1 cellular context compared by ENCODE assay signal in genomic region chr9:92147030-92147853, GRCh38.
TF ChIP-seq lines count a peak whose summit lies in the region.

No MANE protein-coding gene starts in this region.

TF ChIP-seq in K562, 482 proteins besides CTCF, POLR2A, EP300 and RAD21 (continued from another document and continues in another):
- TF ChIP-seq ATF6 (CRISPR knock-in tag; IDR thresholded peaks at IDR 0.05) (no peak), SIN3A (IDR thresholded peaks at IDR 0.05; ENCODE audit: borderline replicate concordance in 2 of 2, control insufficient read depth in 1 of 2, low read depth in 2 of 2, low read length in 2 of 2) (no peak; a peak in 1 of 4 replicates), WHSC1 (IDR thresholded peaks at IDR 0.05; ENCODE audit: low read length) (no peak), ZNF561 (CRISPR knock-in tag; conservative IDR thresholded peaks at IDR 0.05) (no peak), SMARCC2 (IDR thresholded peaks at IDR 0.05; ENCODE audit: low read depth) (peak; percentile 50; the same call in 1 of the 2 replicates), VEZF1 (CRISPR knock-in tag; IDR thresholded peaks at IDR 0.05) (peak; percentile 55; the same call in 1 of the 2 replicates), EGR1 (conservative IDR thresholded peaks at IDR 0.05) (peak; percentile 92), FOSL1 (tag; conservative IDR thresholded peaks at IDR 0.05) (peak; percentile 92), TFAP4 (CRISPR knock-in tag; IDR thresholded peaks at IDR 0.05; ENCODE audit: borderline replicate concordance) (peak; percentile 71; the same call in 1 of the 2 replicates), POU5F1 (IDR thresholded peaks at IDR 0.05; ENCODE audit: borderline replicate concordance, low read depth, low read length, partially characterized antibody) (no peak), STAT5A (IDR thresholded peaks at IDR 0.05; ENCODE audit: borderline replicate concordance, low read length) (no peak), TCFL5 (CRISPR knock-in tag; conservative IDR thresholded peaks at IDR 0.05) (no peak), ZNF436 (CRISPR knock-in tag; IDR thresholded peaks at IDR 0.05) (no peak), DMBX1 (CRISPR knock-in tag; IDR thresholded peaks at IDR 0.05; ENCODE audit: borderline replicate concordance) (no peak), NELFE (IDR thresholded peaks at IDR 0.05; ENCODE audit: insufficient read depth, insufficient read length) (no peak), L3MBTL2 (IDR thresholded peaks at IDR 0.05) (peak; percentile 72; the same call in 1 of the 2 replicates), HOXB6 (CRISPR knock-in tag; IDR thresholded peaks at IDR 0.05; ENCODE audit: borderline replicate concordance) (no peak), ZNF778 (CRISPR knock-in tag; IDR thresholded peaks at IDR 0.05) (no peak), FUS (optimal IDR thresholded peaks at IDR 0.05; ENCODE audit: low read depth, low read length) (no peak), ZNF644 (tag; IDR thresholded peaks at IDR 0.05; ENCODE audit: low read depth) (no peak), CBFA2T3 (IDR thresholded peaks at IDR 0.05) (peak; percentile 35), TAF9B (IDR thresholded peaks at IDR 0.05; ENCODE audit: partially characterized antibody) (no peak), ZNF232 (CRISPR knock-in tag; IDR thresholded peaks at IDR 0.05) (no peak), SOX6 (IDR thresholded peaks at IDR 0.05) (peak; percentile 55; the same call in 1 of the 2 replicates), ZNF79 (CRISPR knock-in tag; IDR thresholded peaks at IDR 0.05; ENCODE audit: low read depth) (no peak), MCM3 (IDR thresholded peaks at IDR 0.05) (no peak), GTF3C2 (IDR thresholded peaks at IDR 0.05; ENCODE audit: borderline replicate concordance, extremely low read depth, insufficient read length) (no peak), EWSR1 (IDR thresholded peaks at IDR 0.05; ENCODE audit: borderline replicate concordance, low read depth, partially characterized antibody) (no peak), ZNF41 (CRISPR knock-in tag; conservative IDR thresholded peaks at IDR 0.05) (no peak), BRF1 (IDR thresholded peaks at IDR 0.05; ENCODE audit: borderline replicate concordance, extremely low read depth, insufficient read length) (no peak), ZNF76 (CRISPR knock-in tag; IDR thresholded peaks at IDR 0.05; ENCODE audit: borderline replicate concordance) (no peak), COPS2 (conservative IDR thresholded peaks at IDR 0.05) (no peak), ZNF384 (IDR thresholded peaks at IDR 0.05; ENCODE audit: low read depth, low read length) (no peak), ARID2 (IDR thresholded peaks at IDR 0.05) (peak; percentile 62), NR2C2 (CRISPR knock-in tag; IDR thresholded peaks at IDR 0.05) (no peak), NR2C2 (tag; IDR thresholded peaks at IDR 0.05) (peak; percentile 94), SIRT6 (IDR thresholded peaks at IDR 0.05; ENCODE audit: low read depth, low read length) (no peak), HNRNPLL (IDR thresholded peaks at IDR 0.05; ENCODE audit: low read depth, low read length, poor library complexity, severe bottlenecking) (no peak), RB1 (IDR thresholded peaks at IDR 0.05; ENCODE audit: low read depth) (no peak), BACH1 (tag; IDR thresholded peaks at IDR 0.05) (no peak), MAFK (IDR thresholded peaks at IDR 0.05; ENCODE audit: low read length) (peak; percentile 28; the same call in 1 of the 2 replicates), ZNF449 (CRISPR knock-in tag; IDR thresholded peaks at IDR 0.05) (no peak), MECOM (CRISPR knock-in tag; IDR thresholded peaks at IDR 0.05) (no peak), ZBTB1 (CRISPR knock-in tag; IDR thresholded peaks at IDR 0.05; ENCODE audit: borderline replicate concordance, low read depth) (no peak), KLF6 (CRISPR knock-in tag; IDR thresholded peaks at IDR 0.05; ENCODE audit: borderline replicate concordance) (no peak), CREB5 (CRISPR knock-in tag; IDR thresholded peaks at IDR 0.05) (no peak)
- TF ChIP-seq, protein P1, sequence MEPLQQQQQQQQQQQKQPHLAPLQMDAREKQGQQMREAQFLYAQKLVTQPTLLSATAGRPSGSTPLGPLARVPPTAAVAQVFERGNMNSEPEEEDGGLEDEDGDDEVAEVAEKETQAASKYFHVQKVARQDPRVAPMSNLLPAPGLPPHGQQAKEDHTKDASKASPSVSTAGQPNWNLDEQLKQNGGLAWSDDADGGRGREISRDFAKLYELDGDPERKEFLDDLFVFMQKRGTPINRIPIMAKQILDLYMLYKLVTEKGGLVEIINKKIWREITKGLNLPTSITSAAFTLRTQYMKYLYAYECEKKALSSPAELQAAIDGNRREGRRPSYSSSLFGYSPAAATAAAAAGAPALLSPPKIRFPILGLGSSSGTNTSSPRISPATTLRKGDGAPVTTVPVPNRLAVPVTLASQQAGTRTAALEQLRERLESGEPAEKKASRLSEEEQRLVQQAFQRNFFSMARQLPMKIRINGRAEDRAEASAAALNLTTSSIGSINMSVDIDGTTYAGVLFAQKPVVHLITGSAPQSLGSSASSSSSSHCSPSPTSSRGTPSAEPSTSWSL (CRISPR knock-in tag; IDR thresholded peaks at IDR 0.05; ENCODE audit: borderline replicate concordance) = no peak
- TF ChIP-seq, protein P2, sequence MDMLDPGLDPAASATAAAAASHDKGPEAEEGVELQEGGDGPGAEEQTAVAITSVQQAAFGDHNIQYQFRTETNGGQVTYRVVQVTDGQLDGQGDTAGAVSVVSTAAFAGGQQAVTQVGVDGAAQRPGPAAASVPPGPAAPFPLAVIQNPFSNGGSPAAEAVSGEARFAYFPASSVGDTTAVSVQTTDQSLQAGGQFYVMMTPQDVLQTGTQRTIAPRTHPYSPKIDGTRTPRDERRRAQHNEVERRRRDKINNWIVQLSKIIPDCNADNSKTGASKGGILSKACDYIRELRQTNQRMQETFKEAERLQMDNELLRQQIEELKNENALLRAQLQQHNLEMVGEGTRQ (CRISPR knock-in tag; IDR thresholded peaks at IDR 0.05) = no peak; the same call in 1 of the 2 replicates
- TF ChIP-seq, protein P3, sequence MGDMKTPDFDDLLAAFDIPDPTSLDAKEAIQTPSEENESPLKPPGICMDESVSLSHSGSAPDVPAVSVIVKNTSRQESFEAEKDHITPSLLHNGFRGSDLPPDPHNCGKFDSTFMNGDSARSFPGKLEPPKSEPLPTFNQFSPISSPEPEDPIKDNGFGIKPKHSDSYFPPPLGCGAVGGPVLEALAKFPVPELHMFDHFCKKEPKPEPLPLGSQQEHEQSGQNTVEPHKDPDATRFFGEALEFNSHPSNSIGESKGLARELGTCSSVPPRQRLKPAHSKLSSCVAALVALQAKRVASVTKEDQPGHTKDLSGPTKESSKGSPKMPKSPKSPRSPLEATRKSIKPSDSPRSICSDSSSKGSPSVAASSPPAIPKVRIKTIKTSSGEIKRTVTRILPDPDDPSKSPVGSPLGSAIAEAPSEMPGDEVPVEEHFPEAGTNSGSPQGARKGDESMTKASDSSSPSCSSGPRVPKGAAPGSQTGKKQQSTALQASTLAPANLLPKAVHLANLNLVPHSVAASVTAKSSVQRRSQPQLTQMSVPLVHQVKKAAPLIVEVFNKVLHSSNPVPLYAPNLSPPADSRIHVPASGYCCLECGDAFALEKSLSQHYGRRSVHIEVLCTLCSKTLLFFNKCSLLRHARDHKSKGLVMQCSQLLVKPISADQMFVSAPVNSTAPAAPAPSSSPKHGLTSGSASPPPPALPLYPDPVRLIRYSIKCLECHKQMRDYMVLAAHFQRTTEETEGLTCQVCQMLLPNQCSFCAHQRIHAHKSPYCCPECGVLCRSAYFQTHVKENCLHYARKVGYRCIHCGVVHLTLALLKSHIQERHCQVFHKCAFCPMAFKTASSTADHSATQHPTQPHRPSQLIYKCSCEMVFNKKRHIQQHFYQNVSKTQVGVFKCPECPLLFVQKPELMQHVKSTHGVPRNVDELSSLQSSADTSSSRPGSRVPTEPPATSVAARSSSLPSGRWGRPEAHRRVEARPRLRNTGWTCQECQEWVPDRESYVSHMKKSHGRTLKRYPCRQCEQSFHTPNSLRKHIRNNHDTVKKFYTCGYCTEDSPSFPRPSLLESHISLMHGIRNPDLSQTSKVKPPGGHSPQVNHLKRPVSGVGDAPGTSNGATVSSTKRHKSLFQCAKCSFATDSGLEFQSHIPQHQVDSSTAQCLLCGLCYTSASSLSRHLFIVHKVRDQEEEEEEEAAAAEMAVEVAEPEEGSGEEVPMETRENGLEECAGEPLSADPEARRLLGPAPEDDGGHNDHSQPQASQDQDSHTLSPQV (IDR thresholded peaks at IDR 0.05) = peak; percentile 78
- TF ChIP-seq, protein P4, sequence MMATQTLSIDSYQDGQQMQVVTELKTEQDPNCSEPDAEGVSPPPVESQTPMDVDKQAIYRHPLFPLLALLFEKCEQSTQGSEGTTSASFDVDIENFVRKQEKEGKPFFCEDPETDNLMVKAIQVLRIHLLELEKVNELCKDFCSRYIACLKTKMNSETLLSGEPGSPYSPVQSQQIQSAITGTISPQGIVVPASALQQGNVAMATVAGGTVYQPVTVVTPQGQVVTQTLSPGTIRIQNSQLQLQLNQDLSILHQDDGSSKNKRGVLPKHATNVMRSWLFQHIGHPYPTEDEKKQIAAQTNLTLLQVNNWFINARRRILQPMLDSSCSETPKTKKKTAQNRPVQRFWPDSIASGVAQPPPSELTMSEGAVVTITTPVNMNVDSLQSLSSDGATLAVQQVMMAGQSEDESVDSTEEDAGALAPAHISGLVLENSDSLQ (IDR thresholded peaks at IDR 0.05) = peak; percentile 45; the same call in 1 of the 2 replicates
